In genomic region chr1:119376594-119376993, GRCh38 we compare ENCODE assay signal across 2 cellular contexts.
TF ChIP-seq lines count a peak whose summit lies in the region.

No MANE protein-coding gene starts in this region.

TF ChIP-seq in liver, 16 proteins besides CTCF, POLR2A, EP300 and RAD21:
- TF ChIP-seq TAF1 (conservative IDR thresholded peaks at IDR 0.05) (no peak), MAX (IDR thresholded peaks at IDR 0.05) (peak; percentile 76), REST (IDR thresholded peaks at IDR 0.05) (no peak), EGR1 (IDR thresholded peaks at IDR 0.05; ENCODE audit: low read depth in 2 of 2) (no peak), RXRA (IDR thresholded peaks at IDR 0.05) (peak in 1 of 2 donors; percentile 45), HNF4A (conservative IDR thresholded peaks at IDR 0.05) (peak; percentile 85 to 89), HNF4G (IDR thresholded peaks at IDR 0.05) (peak; percentile 75), ATF3 (IDR thresholded peaks at IDR 0.05) (no peak), SP1 (IDR thresholded peaks at IDR 0.05) (peak; percentile 43), GABPA (IDR thresholded peaks at IDR 0.05 in 1 of 2, conservative IDR thresholded peaks at IDR 0.05 in 1 of 2) (no peak), ZBTB33 (IDR thresholded peaks at IDR 0.05) (no peak), NR2F2 (IDR thresholded peaks at IDR 0.05) (no peak), YY1 (IDR thresholded peaks at IDR 0.05) (peak; percentile 80), FOXA2 (IDR thresholded peaks at IDR 0.05) (no peak), FOXA1 (IDR thresholded peaks at IDR 0.05) (no peak)

TF ChIP-seq in HepG2, 621 proteins besides CTCF, POLR2A, EP300 and RAD21:
- TF ChIP-seq MAFG (CRISPR knock-in tag; IDR thresholded peaks at IDR 0.05) (no peak), ZNF574 (CRISPR knock-in tag; IDR thresholded peaks at IDR 0.05) (no peak), ZNF136 (CRISPR knock-in tag; IDR thresholded peaks at IDR 0.05; ENCODE audit: low read depth) (no peak), CBFB (CRISPR knock-in tag; IDR thresholded peaks at IDR 0.05) (no peak), RARG (CRISPR knock-in tag; IDR thresholded peaks at IDR 0.05; ENCODE audit: low read depth) (no peak), ZNF746 (CRISPR knock-in tag; IDR thresholded peaks at IDR 0.05) (no peak), TBP (CRISPR knock-in tag; IDR thresholded peaks at IDR 0.05) (no peak), ZNF260 (CRISPR knock-in tag; IDR thresholded peaks at IDR 0.05; ENCODE audit: borderline replicate concordance, low read depth) (no peak), TIGD3 (CRISPR knock-in tag; IDR thresholded peaks at IDR 0.05; ENCODE audit: borderline replicate concordance) (no peak), IRF2 (CRISPR knock-in tag; IDR thresholded peaks at IDR 0.05) (no peak), TRIM24 (CRISPR knock-in tag; IDR thresholded peaks at IDR 0.05) (no peak), ARID2 (CRISPR knock-in tag; IDR thresholded peaks at IDR 0.05; ENCODE audit: borderline replicate concordance) (no peak), ZNF281 (CRISPR knock-in tag; IDR thresholded peaks at IDR 0.05; ENCODE audit: borderline replicate concordance) (no peak), ZMYM4 (CRISPR knock-in tag; IDR thresholded peaks at IDR 0.05) (no peak), ARID4A (CRISPR knock-in tag; IDR thresholded peaks at IDR 0.05; ENCODE audit: borderline replicate concordance) (no peak), HNRNPLL (IDR thresholded peaks at IDR 0.05; ENCODE audit: low read depth, low read length, poor library complexity, severe bottlenecking) (no peak), GLMP (CRISPR knock-in tag; IDR thresholded peaks at IDR 0.05; ENCODE audit: borderline replicate concordance) (no peak), GPBP1L1 (CRISPR knock-in tag; IDR thresholded peaks at IDR 0.05) (no peak), HOMEZ (CRISPR knock-in tag; IDR thresholded peaks at IDR 0.05; ENCODE audit: low read depth) (no peak)
